In the genomic region with DNA sequence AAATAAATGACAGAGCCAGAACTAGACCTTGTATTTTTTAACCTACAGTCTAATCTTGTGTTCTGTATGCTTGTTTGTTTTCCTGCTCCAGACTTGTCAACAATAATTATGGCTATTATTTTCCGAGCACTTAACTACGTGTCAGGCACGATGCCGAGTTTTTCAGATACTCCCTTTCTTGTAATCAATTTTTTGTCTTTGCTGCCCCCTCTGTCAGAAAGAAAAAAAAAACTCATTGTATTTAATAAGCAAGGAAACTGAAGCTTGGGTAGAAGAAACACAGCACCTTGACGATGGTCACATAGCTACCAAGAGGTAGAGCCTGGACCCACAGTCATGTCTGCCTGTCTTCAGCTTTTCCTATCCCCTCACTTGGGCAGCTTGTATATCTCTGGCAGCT, we compare ENCODE assay signal across 7 cellular contexts.
DNase-seq lines count a peak whose midpoint lies in the region; TF ChIP-seq lines count a peak whose summit lies in the region.
"Not testable (repeated sequence)": the region's sequence is repeated elsewhere in the genome, so short reads cannot be mapped to it uniquely, and the experiment has no call there.

No MANE protein-coding gene starts in this region.

- not testable (repeated sequence) for H3K4me3 Mint-ChIP-seq in progenitor cell of endocrine pancreas (ENCODE audit: low read depth)

- not testable (repeated sequence) for H3K36me3 Mint-ChIP-seq in progenitor cell of endocrine pancreas (ENCODE audit: insufficient read depth)

- H3K9me3 Mint-ChIP-seq in progenitor cell of endocrine pancreas (ENCODE audit: low read depth) = not testable (repeated sequence)

- H3K27ac Mint-ChIP-seq in progenitor cell of endocrine pancreas = not testable (repeated sequence)

- not testable (repeated sequence) for H3K27me3 Mint-ChIP-seq in progenitor cell of endocrine pancreas

- not testable (repeated sequence) for H3K4me1 Mint-ChIP-seq in progenitor cell of endocrine pancreas (ENCODE audit: low read depth)

- not testable (repeated sequence) for H3K4me3 ChIP-seq in choroid plexus epithelial cell (ENCODE audit: low read depth, low read length); fibroblast of the aortic adventitia (ENCODE audit: low read depth, low read length)

- DNase-seq in DMS53 treated with DMSO at 0.1 percent for 48 hours (lab: John Stamatoyannopoulos, UW; ENCODE audit: unreplicated experiment) (peak; percentile 29), NCI-H1105 (lab: John Stamatoyannopoulos, UW) (peak; percentile 63), SK-N-DZ (ENCODE audit: low spot score) (peak; percentile 56), choroid plexus epithelial cell (ENCODE audit: low read depth) (peak; percentile 44), fibroblast of the aortic adventitia (ENCODE audit: low read depth) (peak; percentile 36), lung microvascular endothelial cell (ENCODE audit: low read depth in 2 of 2) (peak; percentile 55 to 70)
- DNase-seq in progenitor cell of endocrine pancreas (ENCODE audit: low spot score, unreplicated experiment) = not testable (repeated sequence)

- TF ChIP-seq CTCF in choroid plexus epithelial cell (conservative IDR thresholded peaks at IDR 0.05; ENCODE audit: low read depth, low read length) (peak; percentile 32), progenitor cell of endocrine pancreas (IDR thresholded peaks at IDR 0.05; ENCODE audit: unreplicated experiment) (peak; percentile 31)
- not testable (repeated sequence) for TF ChIP-seq CTCF in fibroblast of the aortic adventitia (IDR thresholded peaks at IDR 0.05; ENCODE audit: insufficient read depth, low read length)
